ENCODE assay signal across 21 cellular contexts in the genomic region with DNA sequence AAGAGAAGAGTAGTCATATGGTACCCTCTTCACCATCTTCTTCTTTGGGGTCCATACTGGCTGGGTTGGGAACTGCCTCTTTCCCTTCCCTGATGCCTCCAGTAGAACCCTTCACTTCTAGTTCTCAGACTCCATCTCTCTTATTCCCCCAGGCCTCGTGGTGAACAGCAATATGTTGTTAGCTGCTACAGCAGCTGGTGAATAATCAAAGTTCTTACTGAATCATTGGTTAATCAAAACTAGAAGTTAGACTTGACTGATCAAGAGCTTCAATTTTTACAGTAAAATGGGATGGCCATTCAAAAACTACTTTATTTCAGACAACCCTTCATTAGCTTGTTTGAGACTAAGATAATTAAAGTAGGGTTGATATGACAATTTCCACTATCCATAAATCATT.
DNase-seq lines count a peak whose midpoint lies in the region; ATAC-seq, FAIRE-seq and TF ChIP-seq lines count a peak whose summit lies in the region.
"Had no signal": no experiment of that assay in that cellular context is flagged by ENCODE, and none has a peak within 500 bp of the region (broad histone marks: within the 10 kb centered on the region; RNA-seq: fewer than 3 reads in every experiment).

No MANE protein-coding gene starts in this region.

- no CpG with 5 or more reads among the region's 1 CpG for WGBS in mesenchymal stem cell
- WGBS in small intestine, 3 donors: 33 to 52% (median 39%) methylated on average over 1 of the region's 1 CpG

- CTCF ChIA-PET in MCF 10A (lab: Yijun Ruan, JAX): interaction anchor here (0.8 to 1.2 kb wide), 3 partner anchors 20 to 235 kb away, joined by 3 to 8 read pairs (median 3); no protein-coding TSS in a partner anchor

- BruUV-seq in MCF 10A (replicated peaks; lab: Mats Ljungman, UMichigan): no TSS peak

- no peak for TF ChIP-seq POLR2A in breast epithelium (IDR thresholded peaks at IDR 0.05)
- TF ChIP-seq POLR2A in uterus (IDR thresholded peaks at IDR 0.05): no peak

- POLR2A ChIA-PET in MCF 10A (lab: Yijun Ruan, JAX): no interaction called here

- no peak for FAIRE-seq in small intestine (lab: Jason Lieb, UNC)
- FAIRE-seq: GM12892, HTR-8/SVneo had no signal

- H3K27me3 ChIP-seq in breast epithelium (no peaks in the 10 kb centered on the region), brain microvascular endothelial cell (replicated peaks) (no peaks in the 10 kb centered on the region), mesenchymal stem cell (ENCODE audit: control insufficient read depth in 1 of 2, insufficient read depth in 1 of 2, low read length in 2 of 2) (no peaks in the 10 kb centered on the region), uterus (no peaks in the 10 kb centered on the region), small intestine (ENCODE audit: control insufficient read depth in 2 of 2, insufficient read depth in 2 of 2, low read length in 2 of 2) (no peaks in the 10 kb centered on the region)
- H3K27me3 ChIP-seq: SJCRH30 had no signal

- TF ChIP-seq CTCF in breast epithelium (IDR thresholded peaks at IDR 0.05) (no peak), MCF 10A (IDR thresholded peaks at IDR 0.05; ENCODE audit: unreplicated experiment) (no peak), brain microvascular endothelial cell (IDR thresholded peaks at IDR 0.05; ENCODE audit: low read depth, low read length, missing control alignments) (no peak), uterus (IDR thresholded peaks at IDR 0.05) (no peak)

- peaks cover 13% of the 10 kb centered on the region for H3K4me1 Mint-ChIP-seq in MCF 10A (ENCODE audit: insufficient read depth, unreplicated experiment)

- intact Hi-C loops in breast epithelium (cut with DNase I; ENCODE audit: low total_unique reads): no loop called here
- intact Hi-C loops in MCF 10A (cut with micrococcal nuclease): no loop called here
- intact Hi-C loops in uterus (cut with DNase I; ENCODE audit: low total_unique reads): no loop called here

- H3K27me3 Mint-ChIP-seq in MCF 10A (ENCODE audit: insufficient read depth, unreplicated experiment): no peaks in the 10 kb centered on the region

- no peak overlapping the region for H4K8ac ChIP-seq in mesenchymal stem cell (ENCODE audit: low read length)

- in situ Hi-C loops in brain microvascular endothelial cell (cut with HindIII; ENCODE audit: low pct_ligation_motif_present, low sequenced_read_pairs): no loop called here

- no peak overlapping the region for H2BK15ac ChIP-seq in mesenchymal stem cell (ENCODE audit: low read depth, poor library complexity, severe bottlenecking)

- no peak overlapping the region for H2BK5ac ChIP-seq in mesenchymal stem cell (ENCODE audit: low read depth, low read length, poor library complexity, severe bottlenecking)

- no peak overlapping the region for H3K27ac Mint-ChIP-seq in MCF 10A (ENCODE audit: low read depth, unreplicated experiment)

- no peak for ATAC-seq in HG03565 (IDR thresholded peaks at IDR 0.05; ENCODE audit: unreplicated experiment)

- H3K79me1 ChIP-seq in mesenchymal stem cell (replicated peaks; ENCODE audit: low read length, poor library complexity, severe bottlenecking): peaks cover 11% of the 10 kb centered on the region

- no peak overlapping the region for H3K4ac ChIP-seq in mesenchymal stem cell (ENCODE audit: low read depth in 1 of 2, low read length in 2 of 2)

- no peak overlapping the region for H2AK5ac ChIP-seq in mesenchymal stem cell (ENCODE audit: low read length, severe bottlenecking)

- H3K27ac ChIP-seq in breast epithelium (peak overlapping the region; percentile 20 to 70), brain microvascular endothelial cell (peak overlapping the region; percentile 71), mesenchymal stem cell (ENCODE audit: low read length, poor library complexity, severe bottlenecking) (peak overlapping the region; percentile 42), uterus (peak overlapping the region; percentile 45 to 47), small intestine (ENCODE audit: low read depth in 1 of 2, low read length in 1 of 2) (no peak overlapping the region)
- H3K27ac ChIP-seq: HL-60, SJCRH30 had no signal

- no peaks in the 10 kb centered on the region for H3K9me3 Mint-ChIP-seq in MCF 10A (ENCODE audit: unreplicated experiment)

- peaks cover 12% of the 10 kb centered on the region for H3K36me3 Mint-ChIP-seq in MCF 10A (ENCODE audit: insufficient read depth, unreplicated experiment)

- no peak overlapping the region for H2AFZ ChIP-seq in mesenchymal stem cell (ENCODE audit: low read depth, low read length)

- H3K4me1 ChIP-seq in breast epithelium (peaks cover 0 to 10% of the 10 kb centered on the region in 2 donors), mesenchymal stem cell (ENCODE audit: control insufficient read depth, insufficient read depth, low read depth, low read length) (peaks cover 6% of the 10 kb centered on the region), uterus (peaks cover 0 to 8% of the 10 kb centered on the region in 2 donors), small intestine (ENCODE audit: control insufficient read depth in 2 of 2, insufficient read depth in 1 of 2, low read depth in 1 of 2, low read length in 1 of 2) (peaks cover 2 to 4% of the 10 kb centered on the region in 2 donors)

- no peak overlapping the region for H2BK12ac ChIP-seq in mesenchymal stem cell (ENCODE audit: low read length in 2 of 2)

- no peak overlapping the region for H4K91ac ChIP-seq in mesenchymal stem cell (ENCODE audit: low read length)

- no peak for DNase-seq in breast epithelium (ENCODE audit: low spot score in 2 of 2)
- no peak for DNase-seq in MCF 10A (ENCODE audit: unreplicated experiment)
- no peak for DNase-seq in brain microvascular endothelial cell
- no peak for DNase-seq in mesenchymal stem cell
- DNase-seq in uterus: no peak
- DNase-seq in C1 segment of cervical spinal cord (lab: John Stamatoyannopoulos, UW): no peak
- DNase-seq in small intestine: no peak
- DNase-seq: AML-193, COR-L47, DMS153, H7, NCI-H1105 treated with DMSO at 0.1 percent for 48 hours, NCI-H1694 treated with DMSO at 0.1 percent for 48 hours, NCI-H345, NCI-H526 treated with DMSO at 0.1 percent for 48 hours, RPMI8226, SJCRH30 had no signal

- no peak overlapping the region for H3K4me3 ChIP-seq in breast epithelium
- H3K4me3 ChIP-seq in brain microvascular endothelial cell (ENCODE audit: low read depth, low read length): no peak overlapping the region
- H3K4me3 ChIP-seq in mesenchymal stem cell (ENCODE audit: insufficient read depth in 1 of 2, low read depth in 1 of 2, low read length in 2 of 2): peak overlapping the region in 1 of 2 experiments; percentile 10
- no peak overlapping the region for H3K4me3 ChIP-seq in uterus
- H3K4me3 ChIP-seq in small intestine (ENCODE audit: low read depth in 1 of 2, low read length in 2 of 2): no peak overlapping the region
- H3K4me3 ChIP-seq: SJCRH30 had no signal

- no peak overlapping the region for H3K18ac ChIP-seq in mesenchymal stem cell (ENCODE audit: low read depth in 1 of 2, low read length in 2 of 2)

- no peaks in the 10 kb centered on the region for H3K9me3 ChIP-seq in breast epithelium
- H3K9me3 ChIP-seq in mesenchymal stem cell (ENCODE audit: control insufficient read depth, low read length): no peaks in the 10 kb centered on the region
- no peaks in the 10 kb centered on the region for H3K9me3 ChIP-seq in uterus
- H3K9me3 ChIP-seq in small intestine (ENCODE audit: control insufficient read depth, low read depth): no peaks in the 10 kb centered on the region
- H3K9me3 ChIP-seq: SJCRH30 had no signal

- no peak overlapping the region for H2BK120ac ChIP-seq in mesenchymal stem cell (ENCODE audit: low read depth, low read length)

- no peaks in the 10 kb centered on the region for H3K36me3 ChIP-seq in breast epithelium
- H3K36me3 ChIP-seq in brain microvascular endothelial cell (replicated peaks): no peaks in the 10 kb centered on the region
- no peaks in the 10 kb centered on the region for H3K36me3 ChIP-seq in mesenchymal stem cell (ENCODE audit: control insufficient read depth in 1 of 2, insufficient read depth in 2 of 2, low read depth in 1 of 2, low read length in 2 of 2)
- no peaks in the 10 kb centered on the region for H3K36me3 ChIP-seq in uterus
- no peaks in the 10 kb centered on the region for H3K36me3 ChIP-seq in small intestine (ENCODE audit: control insufficient read depth in 2 of 2, insufficient read depth in 2 of 2, low read length in 2 of 2)
- H3K36me3 ChIP-seq: SJCRH30 had no signal

- no peak overlapping the region for H3K23ac ChIP-seq in mesenchymal stem cell (ENCODE audit: low read length in 2 of 2)

- H3K9ac ChIP-seq in mesenchymal stem cell (ENCODE audit: low read length): no peak overlapping the region

- no peak overlapping the region for H3K4me3 Mint-ChIP-seq in MCF 10A (ENCODE audit: unreplicated experiment)

- no peak overlapping the region for H3K14ac ChIP-seq in mesenchymal stem cell (ENCODE audit: low read length in 2 of 2)

- H3K4me2 ChIP-seq in mesenchymal stem cell (ENCODE audit: low read length, poor library complexity, severe bottlenecking): no peak overlapping the region

Comparison
In these comparisons a context has a peak if more than half of its experiments do, and no peak if none do; other contexts are left out.
1. H3K27ac ChIP-seq: peak in breast epithelium (2 of 2), brain microvascular endothelial cell (single experiment), mesenchymal stem cell (single experiment) and uterus (2 of 2); none in small intestine (0 of 2).